8 cellular contexts compared by ENCODE assay signal in the genomic region with DNA sequence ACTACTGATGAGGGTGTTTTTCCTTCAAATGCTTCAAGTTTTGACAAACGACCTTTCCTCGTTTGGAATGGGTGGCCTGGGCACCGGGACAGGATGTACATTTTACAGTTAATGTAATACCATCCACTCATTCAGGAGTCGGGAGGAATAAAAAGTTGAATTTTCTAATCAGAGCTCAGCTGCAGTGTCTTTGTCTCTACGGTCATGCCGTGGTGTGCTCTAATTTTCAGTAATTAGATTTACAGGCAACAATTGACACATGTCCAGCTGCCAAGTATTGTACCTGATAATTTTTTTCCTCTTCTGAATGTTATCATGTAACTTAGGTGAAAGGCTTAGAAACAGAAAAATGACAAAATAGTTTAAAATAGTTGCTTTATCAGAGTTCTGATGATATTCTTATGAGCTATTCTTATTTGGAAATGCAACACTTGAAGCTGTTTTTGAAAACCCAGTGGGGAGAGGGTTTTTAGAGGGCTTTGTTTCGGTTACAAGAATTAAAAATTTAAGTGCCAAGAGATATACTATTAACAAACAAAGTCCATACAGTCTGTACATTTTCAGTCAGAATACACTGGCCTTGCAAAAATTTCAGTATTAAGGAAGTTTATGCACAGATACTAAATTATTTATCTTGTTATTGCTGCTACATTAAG. TPM values are rescaled to one million over a fixed set of nuclear protein-coding genes. Genes with fewer than 3 reads are reported as not detected.
A peak's percentile ranks its signal among the peaks of the same experiment; 100 is the strongest.
DNase-seq lines count a peak whose midpoint lies in the region; ATAC-seq and TF ChIP-seq lines count a peak whose summit lies in the region.

No MANE protein-coding gene starts in this region.

- peak overlapping the region; percentile 92 for H3K4me3 Mint-ChIP-seq in activated T-helper 17 cell treated with anti-CD3 and anti-CD28 coated beads, Interleukin-2, amount 50 U/mL, for 72 hours

- H3K27ac Mint-ChIP-seq in activated T-helper 17 cell treated with anti-CD3 and anti-CD28 coated beads, Interleukin-2, amount 50 U/mL, for 72 hours: peak overlapping the region; percentile 85

- peaks cover 11% of the 10 kb centered on the region for H3K4me1 Mint-ChIP-seq in activated T-helper 17 cell treated with anti-CD3 and anti-CD28 coated beads, Interleukin-2, amount 50 U/mL, for 72 hours

- H3K27me3 ChIP-seq in mucosa of rectum (ENCODE audit: control insufficient read depth in 2 of 2, insufficient read depth in 2 of 2, low read length in 2 of 2): no peaks in the 10 kb centered on the region

- peaks cover 6 to 7% of the 10 kb centered on the region in 2 donors for H3K4me1 ChIP-seq in mucosa of rectum (ENCODE audit: control insufficient read depth in 2 of 2, insufficient read depth in 2 of 2, low read length in 2 of 2)

- CTCF ChIA-PET in AG04449 (lab: Yijun Ruan, JAX): interaction anchor here (3.0 to 4.1 kb wide), 2 partner anchors 11 to 220 kb away, joined by 17 to 23 read pairs; partner anchors contain the start of gene FAF1

- ATAC-seq in activated T-helper 17 cell treated with anti-CD3 and anti-CD28 coated beads, Interleukin-2, amount 50 U/mL, for 72 hours (replicated peaks): no peak
- ATAC-seq in HG02678 (IDR thresholded peaks at IDR 0.05; ENCODE audit: unreplicated experiment) (no peak), GM19452 (IDR thresholded peaks at IDR 0.05; ENCODE audit: unreplicated experiment) (no peak)

- peak overlapping the region; percentile 83 for H3K4me3 ChIP-seq in AG04449 (ENCODE audit: low read depth, low read length)
- H3K4me3 ChIP-seq in HFF-Myc (replicated peaks; ENCODE audit: low read depth, low read length): peak overlapping the region; percentile 67
- H3K4me3 ChIP-seq in mucosa of rectum (ENCODE audit: low read length in 2 of 2): peak overlapping the region; percentile 98

- peaks cover 22% of the 10 kb centered on the region for H3K36me3 Mint-ChIP-seq in activated T-helper 17 cell treated with anti-CD3 and anti-CD28 coated beads, Interleukin-2, amount 50 U/mL, for 72 hours (ENCODE audit: low read depth)

- TF ChIP-seq CTCF in AG04449 (IDR thresholded peaks at IDR 0.05; ENCODE audit: insufficient read depth, low read length, missing control alignments) (no peak), HFF-Myc (IDR thresholded peaks at IDR 0.05; ENCODE audit: low read depth, low read length, missing control alignments) (no peak)

- H3K9me3 Mint-ChIP-seq in activated T-helper 17 cell treated with anti-CD3 and anti-CD28 coated beads, Interleukin-2, amount 50 U/mL, for 72 hours: no peaks in the 10 kb centered on the region

- H3K27ac ChIP-seq in mucosa of rectum (ENCODE audit: low read depth in 2 of 2, low read length in 2 of 2): peak overlapping the region; percentile 53 to 99

- H3K9me3 ChIP-seq in mucosa of rectum (ENCODE audit: control insufficient read depth in 2 of 2, low read length in 2 of 2): no peaks in the 10 kb centered on the region

- no peaks in the 10 kb centered on the region for H3K36me3 ChIP-seq in mucosa of rectum (ENCODE audit: control insufficient read depth in 2 of 2, insufficient read depth in 2 of 2, low read length in 2 of 2)

- peak overlapping the region; percentile 92 to 97 for H3K9ac ChIP-seq in mucosa of rectum (ENCODE audit: low read depth in 1 of 2, low read length in 2 of 2)

- POLR2A ChIA-PET in AG04449 (lab: Yijun Ruan, JAX): no interaction called here

- DNase-seq in AG04449 (ENCODE audit: low read depth, low spot score): no peak
- no peak for DNase-seq in HFF-Myc (ENCODE audit: extremely low read depth, low read depth)
- no peak for DNase-seq in NCI-H187 (lab: John Stamatoyannopoulos, UW)
- DNase-seq in AG08395 (ENCODE audit: low spot score): no peak

- H3K27me3 Mint-ChIP-seq in activated T-helper 17 cell treated with anti-CD3 and anti-CD28 coated beads, Interleukin-2, amount 50 U/mL, for 72 hours: peaks cover 13% of the 10 kb centered on the region

RNA-seq across cellular contexts. Expression of gene CDKN2C, which starts 1.0 kb away (rescaled TPM):
- 10 to 100 TPM in 1 of 2 donors, 1 to 10 TPM in 1; 8.3 to 16.2 TPM for total RNA-seq in activated T-helper 17 cell treated with anti-CD3 and anti-CD28 coated beads, Interleukin-2, amount 50 U/mL, for 72 hours

RNA-seq across cellular contexts. Expression of gene FAF1, which starts 11.0 kb away (rescaled TPM):
- total RNA-seq in activated T-helper 17 cell treated with anti-CD3 and anti-CD28 coated beads, Interleukin-2, amount 50 U/mL, for 72 hours: 10 to 100 TPM; 55.5 to 69.7 TPM
